Comparison of ENCODE assay signal across 15 cellular contexts in the genomic region with DNA sequence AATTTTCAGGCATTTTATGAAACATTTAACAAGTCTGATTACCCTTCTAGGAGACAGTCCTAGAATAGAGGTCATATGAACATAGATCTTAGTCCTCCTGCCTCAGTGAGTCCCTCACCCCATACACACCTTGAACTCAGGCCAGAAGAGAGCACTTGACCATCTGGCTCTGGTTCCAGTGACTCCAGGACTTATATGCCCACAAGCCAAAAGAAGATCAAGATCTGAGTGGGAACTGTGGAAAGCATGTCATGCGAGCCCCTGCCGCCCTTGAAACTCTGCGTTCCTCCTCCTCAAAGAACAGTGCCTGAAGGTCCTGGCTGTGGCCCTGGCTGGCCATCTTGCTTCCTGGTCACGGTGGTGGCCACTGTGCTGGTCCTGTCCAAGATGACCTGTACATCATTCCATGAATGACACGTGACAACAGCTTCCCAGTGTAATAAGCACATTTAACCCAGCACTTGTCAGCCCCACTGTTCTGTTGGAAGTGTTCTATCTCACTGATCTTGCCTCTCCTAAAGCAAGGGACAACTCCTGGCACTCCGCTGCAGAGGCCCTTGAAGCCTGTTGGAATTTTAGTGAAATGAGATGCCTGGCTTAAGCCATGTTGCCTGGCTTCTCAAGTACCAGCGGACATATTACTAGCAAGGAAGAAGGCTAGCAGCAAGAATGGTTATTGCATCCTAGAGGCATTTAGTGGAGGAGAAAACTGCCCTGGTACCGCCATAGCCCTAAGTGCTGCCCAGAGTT.
"Had no signal": no experiment of that assay in that cellular context is flagged by ENCODE, and none has a peak within 500 bp of the region (broad histone marks: within the 10 kb centered on the region; RNA-seq: fewer than 3 reads in every experiment).

No MANE protein-coding gene starts in this region.

- H3K4me3 ChIP-seq: pancreas, skin epidermis, suprapubic skin, upper lobe of right lung had no signal

- DNase-seq: activated CD4-positive, alpha-beta T cell treated with anti-CD3 and anti-CD28 coated beads for 4 hours; aorta; cortex of kidney; effector CD8-positive, alpha-beta T cell; foreskin keratinocyte; pancreas; stimulated activated CD4-positive, alpha-beta T cell treated with anti-CD3 and anti-CD28 coated beads, Interleukin-4, amount 100 ng/mL, for 4 hours; SW 1271; upper lobe of right lung had no signal

- H3K36me3 Mint-ChIP-seq: WTC11 had no signal

- H3K4me1 Mint-ChIP-seq: activated CD4-positive, alpha-beta memory T cell treated with anti-CD3 and anti-CD28 coated beads, Interleukin-2, amount 10 ng/mL, durations not matched to agents 7 days and 5 days; WTC11 had no signal

- H3K4me1 ChIP-seq: pancreas, upper lobe of right lung had no signal

- H3K27me3 ChIP-seq: pancreas, suprapubic skin, upper lobe of right lung had no signal

- H3K27ac Mint-ChIP-seq: activated CD4-positive, alpha-beta memory T cell treated with anti-CD3 and anti-CD28 coated beads, Interleukin-2, amount 10 ng/mL, durations not matched to agents 7 days and 5 days; stimulated activated naive CD8-positive, alpha-beta T cell treated with anti-CD3 and anti-CD28 coated beads, Interleukin-15, Interleukin-2, amounts not matched to agents 100 ng/mL and 50 ng/mL, for 24 hours; WTC11 had no signal

- H3K36me3 ChIP-seq: pancreas, suprapubic skin, upper lobe of right lung had no signal

- H3K27ac ChIP-seq: foreskin keratinocyte, pancreas, skin epidermis, suprapubic skin, upper lobe of right lung had no signal

- H3K4me3 Mint-ChIP-seq: activated CD4-positive, alpha-beta memory T cell treated with anti-CD3 and anti-CD28 coated beads, Interleukin-2, amount 10 ng/mL, durations not matched to agents 7 days and 5 days; neural crest cell; stimulated activated naive CD8-positive, alpha-beta T cell treated with anti-CD3 and anti-CD28 coated beads, Interleukin-15, Interleukin-2, amounts not matched to agents 100 ng/mL and 50 ng/mL, for 24 hours; WTC11 had no signal

- H3K9me3 ChIP-seq: pancreas, suprapubic skin, upper lobe of right lung had no signal

- H3K27me3 Mint-ChIP-seq: activated CD4-positive, alpha-beta memory T cell treated with anti-CD3 and anti-CD28 coated beads, Interleukin-2, amount 10 ng/mL, durations not matched to agents 7 days and 5 days; stimulated activated naive CD8-positive, alpha-beta T cell treated with anti-CD3 and anti-CD28 coated beads, Interleukin-15, Interleukin-2, amounts not matched to agents 100 ng/mL and 50 ng/mL, for 24 hours had no signal

- H3K9me3 Mint-ChIP-seq: activated CD4-positive, alpha-beta memory T cell treated with anti-CD3 and anti-CD28 coated beads, Interleukin-2, amount 10 ng/mL, durations not matched to agents 7 days and 5 days; stimulated activated naive CD8-positive, alpha-beta T cell treated with anti-CD3 and anti-CD28 coated beads, Interleukin-15, Interleukin-2, amounts not matched to agents 100 ng/mL and 50 ng/mL, for 24 hours; WTC11 had no signal
